ENCODE assay signal across 16 cellular contexts in the genomic region with DNA sequence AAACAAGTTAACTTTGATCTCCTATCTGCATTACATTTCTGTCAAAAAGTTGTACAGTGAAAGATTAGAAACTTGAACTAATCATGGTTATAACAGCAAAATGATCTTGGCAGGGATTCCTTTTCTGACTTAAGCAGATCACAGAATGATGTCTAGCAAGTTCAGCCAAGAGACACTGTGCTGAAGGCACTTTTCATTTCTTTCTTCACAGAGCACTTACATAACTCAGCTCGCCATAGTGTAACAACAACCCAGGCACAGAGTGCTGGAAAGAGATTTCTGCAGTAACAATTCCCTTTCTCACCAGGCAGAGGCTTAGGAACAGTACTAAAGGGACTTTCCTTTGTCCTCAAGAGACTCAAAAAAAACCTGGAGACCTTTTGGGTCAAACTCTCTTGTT. TPM values are rescaled to one million over a fixed set of nuclear protein-coding genes. Genes with fewer than 3 reads are reported as not detected.
DNase-seq lines count a peak whose midpoint lies in the region; ATAC-seq, FAIRE-seq and TF ChIP-seq lines count a peak whose summit lies in the region.
"Had no signal": no experiment of that assay in that cellular context is flagged by ENCODE, and none has a peak within 500 bp of the region (broad histone marks: within the 10 kb centered on the region; RNA-seq: fewer than 3 reads in every experiment).

No MANE protein-coding gene starts in this region.

- in situ Hi-C loops in GM12878 (cut with MboI) = no loop called here

- no peak overlapping the region for H3K4me3 ChIP-seq in GM23338
- H3K4me3 ChIP-seq in GM12878 = no peak overlapping the region
- H3K4me3 ChIP-seq: BLaER1 treated with 17β-estradiol and CSF1 and Interleukin-3, amounts not matched to agents 10 nM and 100 nM had no signal

- peak overlapping the region; percentile 38; the same call in 1 of the 2 replicates for H2AFZ ChIP-seq in GM23338
- no peak overlapping the region for H2AFZ ChIP-seq in GM12878 (ENCODE audit: control insufficient read depth, low read depth, low read length)

- peaks cover 4% of the 10 kb centered on the region for H3K9me2 ChIP-seq in GM23338 (ENCODE audit: insufficient read depth)

- no peaks in the 10 kb centered on the region for H4K20me1 ChIP-seq in GM23338 (replicated peaks; ENCODE audit: insufficient read depth)
- no peaks in the 10 kb centered on the region for H4K20me1 ChIP-seq in GM12878 (ENCODE audit: control insufficient read depth, insufficient read depth)
- H4K20me1 ChIP-seq: BLaER1 treated with 17β-estradiol and CSF1 and Interleukin-3, amounts not matched to agents 10 nM and 100 nM had no signal

- H3F3A ChIP-seq in GM23338 (replicated peaks; ENCODE audit: low read depth) = no peaks in the 10 kb centered on the region

- no peak overlapping the region for H3K9ac ChIP-seq in GM12878 (ENCODE audit: control insufficient read depth, insufficient read depth, low read length)
- H3K9ac ChIP-seq: BLaER1 treated with 17β-estradiol and CSF1 and Interleukin-3, amounts not matched to agents 10 nM and 100 nM; KMS-11 had no signal

- SMC1A ChIA-PET in GM12878 (lab: Charles Lee; ENCODE audit: uncharacterized antibody, unreplicated experiment) = no interaction called here

- intact Hi-C loops in GM12878 (cut with micrococcal nuclease; ENCODE audit: unreplicated experiment) = no loop called here

- TF ChIP-seq CTCF in GM23338 (conservative IDR thresholded peaks at IDR 0.05; ENCODE audit: low read depth in 2 of 2) = no peak
- no peak for TF ChIP-seq CTCF in GM12878 (IDR thresholded peaks at IDR 0.05 in 2 of 3, conservative IDR thresholded peaks at IDR 0.05 in 1 of 3; ENCODE audit: control insufficient read depth in 2 of 3, extremely low read depth in 1 of 3, insufficient read depth in 1 of 3, low read depth in 3 of 3, low read length in 3 of 3)

- H3K27ac Mint-ChIP-seq in GM23338 = no peak overlapping the region

- TF ChIP-seq RAD21 in GM12878 (IDR thresholded peaks at IDR 0.05; ENCODE audit: insufficient read depth, low read depth, low read length) = no peak

- TF ChIP-seq EP300 in GM12878 (IDR thresholded peaks at IDR 0.05; ENCODE audit: borderline replicate concordance in 1 of 2, control insufficient read depth in 1 of 2, low read depth in 2 of 2, low read length in 2 of 2) = no peak

- ATAC-seq in GM23338 (no peak), GM12878 (no peak)
- ATAC-seq: HepG2, Panc1 had no signal

- H3K4me2 ChIP-seq in GM23338 = no peak overlapping the region
- no peak overlapping the region for H3K4me2 ChIP-seq in GM12878 (ENCODE audit: control insufficient read depth, insufficient read depth)
- H3K4me2 ChIP-seq: BLaER1 treated with 17β-estradiol and CSF1 and Interleukin-3, amounts not matched to agents 10 nM and 100 nM; KMS-11 had no signal

- POLR2A ChIA-PET in GM12878 (lab: Charles Lee) = no interaction called here

- BruUV-seq in GM12878 (replicated peaks; lab: Mats Ljungman, UMichigan) = no TSS peak

- CTCF ChIA-PET in GM12878 (lab: Yijun Ruan, JAX) = no interaction called here

- no peaks in the 10 kb centered on the region for H3K9me3 ChIP-seq in GM12878 (replicated peaks; ENCODE audit: control insufficient read depth, insufficient read depth, low read length)

- no peak overlapping the region for H3K4me3 Mint-ChIP-seq in GM23338

- no peaks in the 10 kb centered on the region for H3K27me3 Mint-ChIP-seq in GM23338 (ENCODE audit: insufficient read depth, low read depth, poor library complexity)

- no peak for DNase-seq in GM23338 (ENCODE audit: low spot score)
- no peak for DNase-seq in GM12878 (ENCODE audit: low read depth, low spot score)
- peak; percentile 1 for DNase-seq in fibroblast of the conjunctiva (ENCODE audit: low read depth)
- peak; percentile 29 for DNase-seq in stromal cell of bone marrow (ENCODE audit: low read depth)
- DNase-seq in NOMO-1 (lab: John Stamatoyannopoulos, UW; ENCODE audit: unreplicated experiment in 2 of 2) = no peak
- no peak for DNase-seq in NCI-H2171 treated with DMSO at 0.1 percent for 48 hours (lab: John Stamatoyannopoulos, UW)
- DNase-seq in activated CD8-positive, alpha-beta memory T cell treated with anti-CD3 and anti-CD28 coated beads, Interleukin-2, amount 50 U/mL, for 4 hours = no peak
- DNase-seq: NCI-H1092, NCI-H1694, NCI-H2107, SHP77 treated with DMSO at 0.1 percent for 48 hours had no signal

- peak; percentile 18 for FAIRE-seq in GM12878 (lab: Jason Lieb, UNC)
- FAIRE-seq: H54, HepG2 had no signal

- RAD21 ChIA-PET in GM12878 (lab: Charles Lee; ENCODE audit: unreplicated experiment) = no interaction called here

- no peaks in the 10 kb centered on the region for H3K36me3 ChIP-seq in GM23338 (ENCODE audit: insufficient read depth)
- H3K36me3 ChIP-seq in GM12878 (ENCODE audit: control insufficient read depth in 2 of 2, insufficient read depth in 2 of 2, low read length in 1 of 2) = no peaks in the 10 kb centered on the region
- H3K36me3 ChIP-seq: BLaER1 treated with 17β-estradiol and CSF1 and Interleukin-3, amounts not matched to agents 10 nM and 100 nM had no signal

- H3K36me3 Mint-ChIP-seq in GM23338 (ENCODE audit: low read depth) = peaks cover 10% of the 10 kb centered on the region; the same call in 2 of the 3 replicates

- no peaks in the 10 kb centered on the region for H3K27me3 ChIP-seq in GM23338 (ENCODE audit: insufficient read depth)
- no peaks in the 10 kb centered on the region for H3K27me3 ChIP-seq in GM12878 (replicated peaks in 1 of 2; ENCODE audit: control insufficient read depth in 2 of 2, insufficient read depth in 2 of 2, low read length in 1 of 2)
- H3K27me3 ChIP-seq: BLaER1 treated with 17β-estradiol and CSF1 and Interleukin-3, amounts not matched to agents 10 nM and 100 nM had no signal

- peaks cover 19% of the 10 kb centered on the region for H3K9me3 Mint-ChIP-seq in GM23338

- H3K27ac ChIP-seq in GM23338 (ENCODE audit: low read depth) (no peak overlapping the region), GM12878 (ENCODE audit: control insufficient read depth, insufficient read depth) (no peak overlapping the region)
- H3K27ac ChIP-seq: BLaER1 treated with 17β-estradiol and CSF1 and Interleukin-3, amounts not matched to agents 10 nM and 100 nM; KMS-11 had no signal

- H3K4me1 ChIP-seq in GM23338 (ENCODE audit: insufficient read depth) = no peaks in the 10 kb centered on the region
- H3K4me1 ChIP-seq in GM12878 (ENCODE audit: control insufficient read depth, insufficient read depth, low read length) = no peaks in the 10 kb centered on the region

- H3K4me1 Mint-ChIP-seq in GM23338 = peaks cover 8% of the 10 kb centered on the region

- no peaks in the 10 kb centered on the region for H3K79me2 ChIP-seq in GM23338 (replicated peaks; ENCODE audit: insufficient read depth)
- no peaks in the 10 kb centered on the region for H3K79me2 ChIP-seq in GM12878 (ENCODE audit: control insufficient read depth, insufficient read depth, low read length)

- TF ChIP-seq POLR2A in GM12878 (IDR thresholded peaks at IDR 0.05; ENCODE audit: low read depth, low read length) = no peak

- 9% methylated on average over 1 of the region's 1 CpG for WGBS in GM12878 (ENCODE audit: insufficient coverage, insufficient replicate concordance, low lambda C conversion rate, missing lambda C conversion rate)

TF ChIP-seq in GM23338, 12 proteins besides CTCF, POLR2A, EP300 and RAD21 (continues in another document):
- TF ChIP-seq POLR2AphosphoS5 (IDR thresholded peaks at IDR 0.05; ENCODE audit: low read depth) = no peak
- no peak for TF ChIP-seq EZH2phosphoT487 (IDR thresholded peaks at IDR 0.05; ENCODE audit: unreplicated experiment)
- no peak for TF ChIP-seq CREB1 (CRISPR knock-in tag; IDR thresholded peaks at IDR 0.05; ENCODE audit: low read depth)

TF ChIP-seq in GM12878, 131 proteins besides CTCF, POLR2A, EP300 and RAD21 (continues in another document):
- TF ChIP-seq EZH2 (IDR thresholded peaks at IDR 0.05; ENCODE audit: borderline replicate concordance, control insufficient read depth, low read depth, low read length) = no peak
- TF ChIP-seq BHLHE40 (IDR thresholded peaks at IDR 0.05; ENCODE audit: borderline replicate concordance in 1 of 2, low read depth in 2 of 2, low read length in 1 of 2) = no peak
- TF ChIP-seq ATF7 (IDR thresholded peaks at IDR 0.05; ENCODE audit: low read depth) = no peak

RNA-seq across cellular contexts. Expression of gene CSRP2, which starts 19.7 kb away (rescaled TPM):
- total RNA-seq in GM23338 (2014; rRNA removed; shearing (Covaris generic)) = 166 and 208 TPM in 2 replicates
- polyA plus RNA-seq in GM23338 (2016; fragmentation: Nextera tagmentation; extraction: Ambion mirVana) (286 and 315 TPM in 2 replicates), GM12878 (2011; rRNA removed) (1.2 and 1.3 TPM in 2 replicates), GM12878 (2014; fragmentation: Illumina TruSeq; extraction: Trizol) (0.06 and 0.32 TPM in 2 replicates), GM12878 (2014; fragmentation: Nextera tagmentation; extraction: Ambion mirVana) (under 1 TPM; 0.47 to 0.69 TPM), GM12878 (2014; rRNA removed) (0.08 TPM in 2 replicates), GM12878 (2016; fragmentation: Nextera tagmentation; extraction: Ambion mirVana) (under 1 TPM; 0.58 to 0.64 TPM)
- total RNA-seq in GM12878 (2013; cell fraction: nucleolus; rRNA removed) = 0.86 and 1.3 TPM in 2 replicates
- total RNA-seq in GM12878 (2014; rRNA removed) (0.17 and 0.38 TPM in 2 replicates), GM12878 (2014; rRNA removed; fragmentation: Illumina TruSeq; extraction: Trizol) (0.23 and 0.27 TPM in 2 replicates), GM12878 (2021) (1.0 and 1.6 TPM in 2 replicates)
- polyA plus RNA-seq in GM12878 (2011; ENCODE audit: low read depth) = 0.94 TPM
- polyA plus RNA-seq in GM12878 (2011; cell fraction: cytosol; rRNA removed) = 0.82 and 0.85 TPM in 2 replicates
- polyA plus RNA-seq in GM12878 (2011; cell fraction: nucleus; rRNA removed) = 0.45 and 0.70 TPM in 2 replicates
- polyA plus RNA-seq in GM12878 (2012) = 1.0 and 1.1 TPM in 2 replicates
- 0.93 and 1.0 TPM in 2 replicates for polyA minus RNA-seq in GM12878 (2011; rRNA and poly(A)+ RNA removed)
- not detected in 2 replicates for polyA minus RNA-seq in GM12878 (2011; cell fraction: cytosol; rRNA and poly(A)+ RNA removed)
- 0.48 and 2.0 TPM in 2 replicates for polyA minus RNA-seq in GM12878 (2011; cell fraction: nucleus; rRNA and poly(A)+ RNA removed)

Comparison
In these comparisons a context has a peak if more than half of its experiments do, and no peak if none do; other contexts are left out.
1. DNase-seq: peak in fibroblast of the conjunctiva (single experiment) and stromal cell of bone marrow (single experiment); none in GM23338 (single experiment), GM12878 (single experiment), NOMO-1 (0 of 2), NCI-H2171 treated with DMSO at 0.1 percent for 48 hours (single experiment) and activated CD8-positive, alpha-beta memory T cell treated with anti-CD3 and anti-CD28 coated beads, Interleukin-2, amount 50 U/mL, for 4 hours (single experiment).
2. RNA of gene CSRP2, which starts 19.7 kb away (total RNA-seq): 166 to 208 TPM in GM23338; 0.17 to 1.6 TPM in GM12878; every median in the first group is over 10 times any median in the second.